ENCODE assay signal across 16 cellular contexts in the genomic region with DNA sequence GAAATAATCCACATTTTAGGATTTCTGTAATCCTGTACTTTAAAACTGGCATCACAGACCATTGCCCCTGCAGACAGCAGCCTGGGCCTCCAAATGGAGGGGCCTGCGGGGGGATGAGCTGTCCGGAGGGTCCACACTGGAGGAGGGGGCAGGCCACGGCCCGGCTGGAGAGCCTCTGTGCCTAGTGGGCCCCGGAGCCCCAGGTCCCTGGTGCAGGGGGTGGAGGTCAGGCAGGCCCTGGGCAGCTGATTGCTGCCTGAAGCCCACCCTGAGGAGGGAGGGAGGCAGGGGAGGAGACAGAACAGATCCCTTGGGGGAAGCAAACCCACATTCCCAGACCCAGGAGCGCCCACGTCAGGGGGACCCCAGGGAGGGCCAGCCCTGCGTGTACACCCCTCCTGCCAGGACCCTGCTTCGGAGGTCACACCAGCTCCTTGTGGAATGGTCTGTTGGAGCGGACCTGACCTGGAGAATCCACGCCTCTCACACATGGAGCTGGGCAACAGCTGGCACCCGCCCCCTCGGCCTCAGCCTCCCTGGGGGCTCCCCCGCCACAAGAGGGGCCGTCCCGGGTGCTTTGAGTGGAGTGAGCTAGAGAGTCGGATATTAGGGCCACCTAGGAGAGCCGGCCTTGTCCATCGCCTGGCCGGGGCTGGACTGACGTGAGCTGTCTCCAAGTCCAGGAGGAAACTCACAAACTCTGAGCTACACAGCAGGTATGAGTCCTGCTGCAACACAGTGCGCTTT.
"Had no signal": no experiment of that assay in that cellular context is flagged by ENCODE, and none has a peak within 500 bp of the region (broad histone marks: within the 10 kb centered on the region; RNA-seq: fewer than 3 reads in every experiment).

No MANE protein-coding gene starts in this region.

- H3K4me2 ChIP-seq: smooth muscle cell had no signal

- DNase-seq: caudate nucleus; cortex of kidney; dorsolateral prefrontal cortex; effector CD8-positive, alpha-beta T cell; foreskin melanocyte; islet precursor cell; lower lobe of right lung; naive B cell; nephron progenitor cell; posterior cingulate gyrus; stimulated activated CD4-positive, alpha-beta T cell treated with anti-CD3 and anti-CD28 coated beads, Interleukin-2, amount 100 ng/mL, for 48 hours; stimulated activated naive CD4-positive, alpha-beta T cell treated with Interleukin-2 at 50 U/mL for 16 hours had no signal

- H3K36me3 ChIP-seq: lower lobe of right lung, right atrium auricular region, tibial nerve had no signal

- H3K4me3 ChIP-seq: dorsolateral prefrontal cortex, lower lobe of right lung, right atrium auricular region, smooth muscle cell, testis, tibial nerve had no signal

- ATAC-seq: lower lobe of right lung had no signal

- H3K9me3 ChIP-seq: lower lobe of right lung, right atrium auricular region, testis, tibial nerve had no signal

- H3K27me3 ChIP-seq: dorsolateral prefrontal cortex, right atrium auricular region, testis, tibial nerve had no signal

- H3K27ac ChIP-seq: dorsolateral prefrontal cortex, lower lobe of right lung, testis, tibial nerve had no signal
